31 cellular contexts compared by ENCODE assay signal in the genomic region with DNA sequence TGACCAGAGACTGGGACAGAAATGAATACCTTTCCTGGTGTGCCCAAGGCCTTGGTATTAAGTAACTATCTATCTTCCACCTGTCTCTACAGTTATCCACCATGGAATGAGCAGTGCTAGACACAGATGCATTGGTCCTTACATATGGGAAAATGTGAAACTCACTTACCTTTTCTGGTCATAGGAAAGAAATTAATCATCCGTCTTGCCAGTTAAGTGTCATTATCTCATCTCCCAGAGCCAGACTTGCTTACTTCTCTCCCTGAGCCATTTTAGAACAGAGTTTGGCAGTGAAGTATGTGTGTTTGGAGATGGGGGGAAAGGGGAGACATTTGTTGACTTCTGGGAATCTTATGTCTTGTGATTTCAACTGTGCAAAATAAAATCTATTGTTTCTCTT.
"Had no signal": no experiment of that assay in that cellular context is flagged by ENCODE, and none has a peak within 500 bp of the region (broad histone marks: within the 10 kb centered on the region; RNA-seq: fewer than 3 reads in every experiment).

No MANE protein-coding gene starts in this region.

- H3K4me1 ChIP-seq: esophagus squamous epithelium, gastroesophageal sphincter had no signal

- H3K27ac ChIP-seq: brain microvascular endothelial cell, esophagus squamous epithelium, gastroesophageal sphincter, VCaP had no signal

- H3K27me3 ChIP-seq: brain microvascular endothelial cell, esophagus squamous epithelium, gastroesophageal sphincter had no signal

- FAIRE-seq: astrocyte, bronchial epithelial cell had no signal

- H3K9me3 ChIP-seq: gastroesophageal sphincter had no signal

- DNase-seq: activated CD4-positive, alpha-beta memory T cell treated with anti-CD3 and anti-CD28 coated beads, Interleukin-2, amount 10 ng/mL, durations not matched to agents 7 days and 5 days; activated CD4-positive, alpha-beta T cell treated with anti-CD3 and anti-CD28 coated beads for 1 hour; activated CD4-positive, alpha-beta T cell treated with anti-CD3 and anti-CD28 coated beads for 4 hours; activated CD4-positive, alpha-beta T cell treated with anti-CD3 and anti-CD28 coated beads, Interleukin-2, amount 10 ng/mL, durations not matched to agents 7 days and 5 days; activated CD4-positive, alpha-beta T cell treated with anti-CD3 and anti-CD28 coated beads, Interleukin-2, amount 50 U/mL, for 4 hours; activated CD8-positive, alpha-beta memory T cell treated with anti-CD3 and anti-CD28 coated beads, Interleukin-2, amount 50 U/mL, for 48 hours; activated effector memory CD4-positive, alpha-beta T cell treated with Interleukin-2 at 50 U/mL for 16 hours; activated gamma-delta T cell treated with Interleukin-2 at 50 U/mL for 16 hours; activated naive CD4-positive, alpha-beta T cell treated with anti-CD3 and anti-CD28 coated beads, Interleukin-2, amount 50 U/mL, for 16 hours; activated naive CD4-positive, alpha-beta T cell treated with Interleukin-2 at 50 U/mL for 16 hours; activated T-cell treated with anti-CD3 and anti-CD28 coated beads for 4 hours; activated T-cell treated with anti-CD3 and anti-CD28 coated beads, Interleukin-2, amount 50 U/mL, for 24 hours; activated T-cell treated with anti-CD3 and anti-CD28 coated beads, Interleukin-2, amount 50 U/mL, for 72 hours; amniotic stem cell; anterior cingulate cortex; brain microvascular endothelial cell; cortex of kidney; dermis blood vessel endothelial cell; effector CD4-positive, alpha-beta T cell; effector memory CD8-positive, alpha-beta T cell; esophagus squamous epithelium; foreskin melanocyte; head of caudate nucleus; T-helper 1 cell; T-helper 17 cell; T1000 had no signal

- H3K4me3 ChIP-seq: esophagus squamous epithelium, gastroesophageal sphincter had no signal

- ATAC-seq: activated T-cell treated with anti-CD3 and anti-CD28 coated beads, Interleukin-2, amount 50 U/mL, for 72 hours; effector memory CD8-positive, alpha-beta T cell; gastroesophageal sphincter; T-helper 17 cell; WTC11 had no signal

- H3K36me3 ChIP-seq: brain microvascular endothelial cell, esophagus squamous epithelium, gastroesophageal sphincter had no signal
